33 cellular contexts compared by ENCODE assay signal in genomic region chr15:96693515-96693914, GRCh38.
"Had no signal": no experiment of that assay in that cellular context is flagged by ENCODE, and none has a peak within 500 bp of the region (broad histone marks: within the 10 kb centered on the region; RNA-seq: fewer than 3 reads in every experiment).

No MANE protein-coding gene starts in this region.

- H3K27ac Mint-ChIP-seq: activated B cell treated with CpG ODN at 0.5 μM for 24 hours; activated CD4-positive, alpha-beta memory T cell treated with anti-CD3 and anti-CD28 coated beads for 36 hours; activated naive CD4-positive, alpha-beta T cell treated with anti-CD3 and anti-CD28 coated beads, Interleukin-2, amount 10 ng/mL, durations not matched to agents 7 days and 5 days; activated naive CD8-positive, alpha-beta T cell; activated T-helper 1 cell treated with anti-CD3 and anti-CD28 coated beads, Interleukin-12 subunit alpha, Interleukin-12 subunit beta, Interleukin-2, Interleukin-4 antibody, amounts not matched to agents 30 ng/mL and 10 ng/mL and 1 ng/mL, durations not matched to agents 14 hours and 24 hours and 36 hours had no signal

- H3K4me3 Mint-ChIP-seq: activated B cell treated with CpG ODN at 0.5 μM for 24 hours; activated CD4-positive, alpha-beta memory T cell treated with anti-CD3 and anti-CD28 coated beads for 36 hours; activated naive CD4-positive, alpha-beta T cell treated with anti-CD3 and anti-CD28 coated beads, Interleukin-2, amount 10 ng/mL, durations not matched to agents 7 days and 5 days; activated naive CD8-positive, alpha-beta T cell; activated T-cell treated with anti-CD3 and anti-CD28 coated beads, Interleukin-2, amount 50 U/mL, for 4 hours; activated T-helper 1 cell treated with anti-CD3 and anti-CD28 coated beads, Interleukin-12 subunit alpha, Interleukin-12 subunit beta, Interleukin-2, Interleukin-4 antibody, amounts not matched to agents 30 ng/mL and 10 ng/mL and 1 ng/mL, durations not matched to agents 14 hours and 24 hours and 36 hours had no signal

- H3K27me3 ChIP-seq: brain microvascular endothelial cell had no signal

- DNase-seq: activated B cell treated with CpG ODN at 0.5 μM for 24 hours; activated CD4-positive, alpha-beta memory T cell treated with anti-CD3 and anti-CD28 coated beads for 36 hours; activated CD4-positive, alpha-beta T cell treated with anti-CD3 and anti-CD28 coated beads for 4 hours; activated CD4-positive, alpha-beta T cell treated with anti-CD3 and anti-CD28 coated beads, Interleukin-2, amount 50 U/mL, for 1 hour; activated CD4-positive, CD25-positive, alpha-beta regulatory T cell treated with anti-CD3 and anti-CD28 coated beads, Interleukin-2, amount 50 U/mL, for 72 hours; activated CD8-positive, alpha-beta memory T cell treated with anti-CD3 and anti-CD28 coated beads, Interleukin-2, amount 50 U/mL, for 4 hours; activated naive CD4-positive, alpha-beta T cell treated with anti-CD3 and anti-CD28 coated beads, Interleukin-2, amount 10 ng/mL, durations not matched to agents 7 days and 5 days; activated T-cell treated with anti-CD3 and anti-CD28 coated beads for 4 hours; activated T-cell treated with anti-CD3 and anti-CD28 coated beads, Interleukin-2, amount 50 U/mL, for 4 hours; amniotic stem cell; aorta; brain microvascular endothelial cell; central memory CD4-positive, alpha-beta T cell; MM.1S; MV-4-11; NCI-H1092 treated with DMSO at 0.1 percent for 48 hours; NCI-H187 treated with DMSO at 0.1 percent for 48 hours; NCI-H2171 treated with DMSO at 0.1 percent for 48 hours; NCI-H446; NCI-H510A treated with DMSO at 0.1 percent for 48 hours; NCI-H526 treated with DMSO at 0.1 percent for 48 hours; NCI-H82; SIG-M5; T-helper 1 cell; T-helper 2 cell; T-helper 9 cell had no signal

- H3K27ac ChIP-seq: brain microvascular endothelial cell, KMS-11, RWPE1, VCaP had no signal

- H3K36me3 ChIP-seq: brain microvascular endothelial cell had no signal

- H3K36me3 Mint-ChIP-seq: activated CD4-positive, alpha-beta memory T cell treated with anti-CD3 and anti-CD28 coated beads for 36 hours; activated naive CD4-positive, alpha-beta T cell treated with anti-CD3 and anti-CD28 coated beads, Interleukin-2, amount 10 ng/mL, durations not matched to agents 7 days and 5 days; activated naive CD8-positive, alpha-beta T cell had no signal

- H3K9me3 Mint-ChIP-seq: activated naive CD4-positive, alpha-beta T cell treated with anti-CD3 and anti-CD28 coated beads, Interleukin-2, amount 10 ng/mL, durations not matched to agents 7 days and 5 days; activated T-helper 1 cell treated with anti-CD3 and anti-CD28 coated beads, Interleukin-12 subunit alpha, Interleukin-12 subunit beta, Interleukin-2, Interleukin-4 antibody, amounts not matched to agents 30 ng/mL and 10 ng/mL and 1 ng/mL, durations not matched to agents 14 hours and 24 hours and 36 hours had no signal

- H3K4me1 Mint-ChIP-seq: activated B cell treated with CpG ODN at 0.5 μM for 24 hours; activated naive CD4-positive, alpha-beta T cell treated with anti-CD3 and anti-CD28 coated beads, Interleukin-2, amount 10 ng/mL, durations not matched to agents 7 days and 5 days had no signal

- H3K27me3 Mint-ChIP-seq: activated B cell treated with CpG ODN at 0.5 μM for 24 hours; activated CD4-positive, alpha-beta memory T cell treated with anti-CD3 and anti-CD28 coated beads for 36 hours; activated naive CD4-positive, alpha-beta T cell treated with anti-CD3 and anti-CD28 coated beads, Interleukin-2, amount 10 ng/mL, durations not matched to agents 7 days and 5 days; activated naive CD8-positive, alpha-beta T cell had no signal

- ATAC-seq: activated T-cell treated with anti-CD3 and anti-CD28 coated beads, Interleukin-2, amount 50 U/mL, for 4 hours; Right ventricle myocardium inferior; SK-N-SH treated with all-trans-retinoic acid at 6 μM for 48 hours had no signal
